ENCODE assay signal across 2 cellular contexts in the genomic region with DNA sequence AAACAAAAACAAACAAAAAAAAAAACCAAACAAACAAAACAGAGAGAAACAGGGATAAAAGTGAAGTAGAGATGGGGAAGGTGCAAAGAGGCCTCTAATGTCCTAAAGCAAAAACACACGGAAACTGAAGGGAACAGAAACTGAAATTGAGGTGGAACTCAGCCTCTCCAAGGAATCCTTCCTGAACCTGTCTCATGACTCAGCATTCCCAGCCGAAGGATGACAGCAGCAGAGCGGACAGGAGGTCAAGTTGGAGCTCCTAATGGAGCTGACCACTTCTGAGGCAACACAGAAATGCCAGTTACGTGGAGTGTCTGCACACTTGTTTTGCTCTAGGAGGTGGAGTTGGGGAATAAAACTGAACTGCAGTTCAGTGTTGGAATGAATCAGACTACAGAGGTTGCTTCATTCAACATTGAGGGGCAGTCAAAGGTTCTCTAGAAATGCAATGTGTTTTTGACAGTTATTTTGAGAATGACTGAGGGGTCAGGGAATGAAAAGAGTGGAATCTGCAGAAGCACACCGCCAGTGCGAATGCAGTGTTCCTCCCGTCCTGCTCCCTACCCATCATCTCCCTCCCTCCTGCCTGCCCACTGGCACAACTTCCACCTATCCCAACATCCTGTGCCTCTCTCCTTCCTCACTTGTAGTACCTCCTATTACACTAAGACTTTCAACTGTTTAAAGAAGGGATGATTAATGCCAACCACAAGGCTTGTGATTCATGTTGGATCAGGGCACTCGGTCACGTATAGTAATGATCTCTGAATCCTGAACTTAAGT.
A peak's percentile ranks its signal among the peaks of the same experiment; 100 is the strongest.
TF ChIP-seq lines count a peak whose summit lies in the region.

No MANE protein-coding gene starts in this region.

TF ChIP-seq in GM12878, 131 proteins besides CTCF, POLR2A, EP300 and RAD21:
- TF ChIP-seq PML (IDR thresholded peaks at IDR 0.05; ENCODE audit: low read length) (no peak), RCOR1 (conservative IDR thresholded peaks at IDR 0.05; ENCODE audit: low read depth, low read length) (no peak), PAX8 (IDR thresholded peaks at IDR 0.05) (no peak), CBFB (IDR thresholded peaks at IDR 0.05; ENCODE audit: low read depth) (no peak), ZNF24 (IDR thresholded peaks at IDR 0.05) (no peak), IKZF1 (conservative IDR thresholded peaks at IDR 0.05) (peak; percentile 29; the same call in 1 of the 2 replicates), MYC (IDR thresholded peaks at IDR 0.05; ENCODE audit: insufficient read depth, insufficient read length, insufficient replicate concordance, low read length, severe bottlenecking) (no peak), BRCA1 (IDR thresholded peaks at IDR 0.05; ENCODE audit: low read depth, low read length) (no peak), RB1 (IDR thresholded peaks at IDR 0.05; ENCODE audit: borderline replicate concordance) (no peak), SUPT20H (IDR thresholded peaks at IDR 0.05; ENCODE audit: borderline replicate concordance, control insufficient read depth, low read depth, low read length) (no peak), CEBPB (IDR thresholded peaks at IDR 0.05; ENCODE audit: borderline replicate concordance in 1 of 2, low read depth in 2 of 2, low read length in 2 of 2) (no peak), STAT3 (IDR thresholded peaks at IDR 0.05; ENCODE audit: low read depth, low read length) (no peak), SMARCA5 (IDR thresholded peaks at IDR 0.05) (no peak), EED (IDR thresholded peaks at IDR 0.05; ENCODE audit: low read depth) (peak; percentile 22; the same call in 1 of the 2 replicates)
- TF ChIP-seq, protein P1, sequence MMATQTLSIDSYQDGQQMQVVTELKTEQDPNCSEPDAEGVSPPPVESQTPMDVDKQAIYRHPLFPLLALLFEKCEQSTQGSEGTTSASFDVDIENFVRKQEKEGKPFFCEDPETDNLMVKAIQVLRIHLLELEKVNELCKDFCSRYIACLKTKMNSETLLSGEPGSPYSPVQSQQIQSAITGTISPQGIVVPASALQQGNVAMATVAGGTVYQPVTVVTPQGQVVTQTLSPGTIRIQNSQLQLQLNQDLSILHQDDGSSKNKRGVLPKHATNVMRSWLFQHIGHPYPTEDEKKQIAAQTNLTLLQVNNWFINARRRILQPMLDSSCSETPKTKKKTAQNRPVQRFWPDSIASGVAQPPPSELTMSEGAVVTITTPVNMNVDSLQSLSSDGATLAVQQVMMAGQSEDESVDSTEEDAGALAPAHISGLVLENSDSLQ (IDR thresholded peaks at IDR 0.05) = no peak

TF ChIP-seq in HepG2, 621 proteins besides CTCF, POLR2A, EP300 and RAD21 (continues in another document):
- TF ChIP-seq, protein P2, sequence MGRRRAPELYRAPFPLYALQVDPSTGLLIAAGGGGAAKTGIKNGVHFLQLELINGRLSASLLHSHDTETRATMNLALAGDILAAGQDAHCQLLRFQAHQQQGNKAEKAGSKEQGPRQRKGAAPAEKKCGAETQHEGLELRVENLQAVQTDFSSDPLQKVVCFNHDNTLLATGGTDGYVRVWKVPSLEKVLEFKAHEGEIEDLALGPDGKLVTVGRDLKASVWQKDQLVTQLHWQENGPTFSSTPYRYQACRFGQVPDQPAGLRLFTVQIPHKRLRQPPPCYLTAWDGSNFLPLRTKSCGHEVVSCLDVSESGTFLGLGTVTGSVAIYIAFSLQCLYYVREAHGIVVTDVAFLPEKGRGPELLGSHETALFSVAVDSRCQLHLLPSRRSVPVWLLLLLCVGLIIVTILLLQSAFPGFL (CRISPR knock-in tag; IDR thresholded peaks at IDR 0.05) = no peak
- TF ChIP-seq ZNF782 (CRISPR knock-in tag; IDR thresholded peaks at IDR 0.05; ENCODE audit: borderline replicate concordance) = 0 out of 2 replicates have a peak, but pooled peaks have one; percentile 24
- TF ChIP-seq FOXA1 (IDR thresholded peaks at IDR 0.05) = no peak
- no peak for TF ChIP-seq FOXA1 (CRISPR knock-in tag; IDR thresholded peaks at IDR 0.05)
- no peak for TF ChIP-seq AGO2 (optimal IDR thresholded peaks at IDR 0.05; ENCODE audit: low read depth, low read length)
- TF ChIP-seq RNF219 (CRISPR knock-in tag; IDR thresholded peaks at IDR 0.05) = no peak
- peak; percentile 94 to 98 for TF ChIP-seq MAFK (conservative IDR thresholded peaks at IDR 0.05 in 1 of 2, IDR thresholded peaks at IDR 0.05 in 1 of 2; ENCODE audit: low read length in 2 of 2)
- TF ChIP-seq JUN (CRISPR knock-in tag; IDR thresholded peaks at IDR 0.05) = no peak
- TF ChIP-seq ZNF263 (CRISPR knock-in tag; IDR thresholded peaks at IDR 0.05) = 0 out of 2 replicates have a peak, but pooled peaks have one; percentile 28
- no peak for TF ChIP-seq ZNF335 (CRISPR knock-in tag; IDR thresholded peaks at IDR 0.05)
- TF ChIP-seq RBM22 (optimal IDR thresholded peaks at IDR 0.05; ENCODE audit: low read length) = peak; percentile 38
- TF ChIP-seq, protein P3, sequence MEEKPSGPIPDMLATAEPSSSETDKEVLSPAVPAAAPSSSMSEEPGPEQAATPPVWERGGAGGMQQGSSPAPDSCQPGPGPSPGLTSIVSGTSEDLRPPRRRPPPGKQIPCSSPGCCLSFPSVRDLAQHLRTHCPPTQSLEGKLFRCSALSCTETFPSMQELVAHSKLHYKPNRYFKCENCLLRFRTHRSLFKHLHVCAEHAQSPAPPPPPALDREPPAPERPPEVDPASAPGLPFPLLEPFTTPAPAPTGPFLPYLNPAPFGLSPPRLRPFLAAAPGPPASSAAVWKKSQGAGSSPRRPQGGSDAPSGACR (CRISPR knock-in tag; IDR thresholded peaks at IDR 0.05) = no peak
- TF ChIP-seq ZNF652 (CRISPR knock-in tag; IDR thresholded peaks at IDR 0.05; ENCODE audit: borderline replicate concordance, low read depth) = no peak
- no peak for TF ChIP-seq ZSCAN30 (CRISPR knock-in tag; IDR thresholded peaks at IDR 0.05)
- no peak for TF ChIP-seq ZNF720 (CRISPR knock-in tag; IDR thresholded peaks at IDR 0.05)
- peak; percentile 75 for TF ChIP-seq RARA (CRISPR knock-in tag; IDR thresholded peaks at IDR 0.05)
- TF ChIP-seq NCOR1 (IDR thresholded peaks at IDR 0.05; ENCODE audit: borderline replicate concordance, low read length) = 0 out of 2 replicates have a peak, but pooled peaks have one; percentile 19
- TF ChIP-seq PLRG1 (conservative IDR thresholded peaks at IDR 0.05) = no peak
- peak; percentile 33; the same call in 1 of the 2 replicates for TF ChIP-seq MED1 (CRISPR knock-in tag; IDR thresholded peaks at IDR 0.05)
- no peak for TF ChIP-seq ZNF331 (CRISPR knock-in tag; IDR thresholded peaks at IDR 0.05)
- no peak for TF ChIP-seq ZC3H13 (CRISPR knock-in tag; IDR thresholded peaks at IDR 0.05)
- no peak for TF ChIP-seq TOPORS (CRISPR knock-in tag; IDR thresholded peaks at IDR 0.05)
- TF ChIP-seq JDP2 (CRISPR knock-in tag; IDR thresholded peaks at IDR 0.05; ENCODE audit: borderline replicate concordance) = no peak
- no peak for TF ChIP-seq FIP1L1 (IDR thresholded peaks at IDR 0.05; ENCODE audit: borderline replicate concordance, insufficient read depth, low read depth, low read length)
- TF ChIP-seq ZBTB1 (CRISPR knock-in tag; IDR thresholded peaks at IDR 0.05; ENCODE audit: borderline replicate concordance) = no peak
- peak; percentile 97 for TF ChIP-seq NFE2L2 (IDR thresholded peaks at IDR 0.05; ENCODE audit: low read length)
- TF ChIP-seq REXO4 (CRISPR knock-in tag; IDR thresholded peaks at IDR 0.05; ENCODE audit: borderline replicate concordance) = no peak
- TF ChIP-seq GATAD1 (CRISPR knock-in tag; IDR thresholded peaks at IDR 0.05) = no peak
- no peak for TF ChIP-seq FOXK2 (IDR thresholded peaks at IDR 0.05)
- TF ChIP-seq PAF1 (CRISPR knock-in tag; IDR thresholded peaks at IDR 0.05) = no peak
- TF ChIP-seq ZNF749 (CRISPR knock-in tag; IDR thresholded peaks at IDR 0.05; ENCODE audit: borderline replicate concordance) = no peak
- TF ChIP-seq KDM6A (CRISPR knock-in tag; IDR thresholded peaks at IDR 0.05; ENCODE audit: low read depth) = no peak
- TF ChIP-seq, protein P4, sequence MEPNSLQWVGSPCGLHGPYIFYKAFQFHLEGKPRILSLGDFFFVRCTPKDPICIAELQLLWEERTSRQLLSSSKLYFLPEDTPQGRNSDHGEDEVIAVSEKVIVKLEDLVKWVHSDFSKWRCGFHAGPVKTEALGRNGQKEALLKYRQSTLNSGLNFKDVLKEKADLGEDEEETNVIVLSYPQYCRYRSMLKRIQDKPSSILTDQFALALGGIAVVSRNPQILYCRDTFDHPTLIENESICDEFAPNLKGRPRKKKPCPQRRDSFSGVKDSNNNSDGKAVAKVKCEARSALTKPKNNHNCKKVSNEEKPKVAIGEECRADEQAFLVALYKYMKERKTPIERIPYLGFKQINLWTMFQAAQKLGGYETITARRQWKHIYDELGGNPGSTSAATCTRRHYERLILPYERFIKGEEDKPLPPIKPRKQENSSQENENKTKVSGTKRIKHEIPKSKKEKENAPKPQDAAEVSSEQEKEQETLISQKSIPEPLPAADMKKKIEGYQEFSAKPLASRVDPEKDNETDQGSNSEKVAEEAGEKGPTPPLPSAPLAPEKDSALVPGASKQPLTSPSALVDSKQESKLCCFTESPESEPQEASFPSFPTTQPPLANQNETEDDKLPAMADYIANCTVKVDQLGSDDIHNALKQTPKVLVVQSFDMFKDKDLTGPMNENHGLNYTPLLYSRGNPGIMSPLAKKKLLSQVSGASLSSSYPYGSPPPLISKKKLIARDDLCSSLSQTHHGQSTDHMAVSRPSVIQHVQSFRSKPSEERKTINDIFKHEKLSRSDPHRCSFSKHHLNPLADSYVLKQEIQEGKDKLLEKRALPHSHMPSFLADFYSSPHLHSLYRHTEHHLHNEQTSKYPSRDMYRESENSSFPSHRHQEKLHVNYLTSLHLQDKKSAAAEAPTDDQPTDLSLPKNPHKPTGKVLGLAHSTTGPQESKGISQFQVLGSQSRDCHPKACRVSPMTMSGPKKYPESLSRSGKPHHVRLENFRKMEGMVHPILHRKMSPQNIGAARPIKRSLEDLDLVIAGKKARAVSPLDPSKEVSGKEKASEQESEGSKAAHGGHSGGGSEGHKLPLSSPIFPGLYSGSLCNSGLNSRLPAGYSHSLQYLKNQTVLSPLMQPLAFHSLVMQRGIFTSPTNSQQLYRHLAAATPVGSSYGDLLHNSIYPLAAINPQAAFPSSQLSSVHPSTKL (CRISPR knock-in tag; IDR thresholded peaks at IDR 0.05) = peak; percentile 54; the same call in 1 of the 2 replicates
- TF ChIP-seq ETV5 (CRISPR knock-in tag; IDR thresholded peaks at IDR 0.05; ENCODE audit: borderline replicate concordance) = peak; percentile 27; the same call in 1 of the 2 replicates
- TF ChIP-seq PHF20 (CRISPR knock-in tag; IDR thresholded peaks at IDR 0.05) = no peak
- TF ChIP-seq EHMT2 (IDR thresholded peaks at IDR 0.05; ENCODE audit: borderline replicate concordance, low read depth, low read length) = no peak
- TF ChIP-seq SIN3A (IDR thresholded peaks at IDR 0.05; ENCODE audit: borderline replicate concordance, low read depth, low read length) = peak; percentile 58; the same call in 1 of the 2 replicates
- TF ChIP-seq ZNF430 (CRISPR knock-in tag; IDR thresholded peaks at IDR 0.05) = 0 out of 2 replicates have a peak, but pooled peaks have one; percentile 52
- 0 out of 2 replicates have a peak, but pooled peaks have one; percentile 53 for TF ChIP-seq MXD4 (CRISPR knock-in tag; IDR thresholded peaks at IDR 0.05)
- no peak for TF ChIP-seq ATF3 (CRISPR knock-in tag; IDR thresholded peaks at IDR 0.05)
- no peak for TF ChIP-seq ZNF530 (CRISPR knock-in tag; IDR thresholded peaks at IDR 0.05; ENCODE audit: low read depth)
- no peak for TF ChIP-seq KLF9 (CRISPR knock-in tag; IDR thresholded peaks at IDR 0.05; ENCODE audit: low read depth)
- no peak for TF ChIP-seq TGIF2 (CRISPR knock-in tag; IDR thresholded peaks at IDR 0.05)
- peak; percentile 61; the same call in 1 of the 2 replicates for TF ChIP-seq ZNF7 (CRISPR knock-in tag; IDR thresholded peaks at IDR 0.05)
- TF ChIP-seq TEAD2 (CRISPR knock-in tag; IDR thresholded peaks at IDR 0.05) = no peak
- 0 out of 2 replicates have a peak, but pooled peaks have one; percentile 39 for TF ChIP-seq ZNF256 (CRISPR knock-in tag; conservative IDR thresholded peaks at IDR 0.05)
- no peak for TF ChIP-seq ZNF660 (CRISPR knock-in tag; IDR thresholded peaks at IDR 0.05; ENCODE audit: borderline replicate concordance, low read depth)
- no peak for TF ChIP-seq ZNF615 (CRISPR knock-in tag; IDR thresholded peaks at IDR 0.05; ENCODE audit: borderline replicate concordance)
- TF ChIP-seq MAX (IDR thresholded peaks at IDR 0.05) = 0 out of 2 replicates have a peak, but pooled peaks have one; percentile 22
- TF ChIP-seq NR2F6 (IDR thresholded peaks at IDR 0.05) = no peak
- peak; percentile 36; the same call in 1 of the 2 replicates for TF ChIP-seq NR2F6 (CRISPR knock-in tag; IDR thresholded peaks at IDR 0.05)
- TF ChIP-seq ZNF30 (CRISPR knock-in tag; IDR thresholded peaks at IDR 0.05) = no peak
- no peak for TF ChIP-seq TBX3 (IDR thresholded peaks at IDR 0.05; ENCODE audit: borderline replicate concordance)
- no peak for TF ChIP-seq RARG (CRISPR knock-in tag; IDR thresholded peaks at IDR 0.05; ENCODE audit: low read depth)
- TF ChIP-seq CEBPG (CRISPR knock-in tag; IDR thresholded peaks at IDR 0.05) = peak; percentile 61
- peak; percentile 53; the same call in 1 of the 2 replicates for TF ChIP-seq CEBPB (IDR thresholded peaks at IDR 0.05; ENCODE audit: borderline replicate concordance, low read depth, low read length)
- no peak for TF ChIP-seq SETDB1 (CRISPR knock-in tag; IDR thresholded peaks at IDR 0.05; ENCODE audit: borderline replicate concordance)
- TF ChIP-seq AGO1 (IDR thresholded peaks at IDR 0.05; ENCODE audit: low read depth, low read length, poor library complexity, severe bottlenecking) = no peak
- TF ChIP-seq KMT2A (CRISPR knock-in tag; IDR thresholded peaks at IDR 0.05) = peak; percentile 46; the same call in 1 of the 2 replicates
